Comparison of ENCODE assay signal across 12 cellular contexts in genomic region chr4:16270654-16271328, GRCh38. TPM values are rescaled to one million over a fixed set of nuclear protein-coding genes. Genes with fewer than 3 reads are reported as not detected.
DNase-seq lines count a peak whose midpoint lies in the region; ATAC-seq, FAIRE-seq and TF ChIP-seq lines count a peak whose summit lies in the region.
"Had no signal": no experiment of that assay in that cellular context is flagged by ENCODE, and none has a peak within 500 bp of the region (broad histone marks: within the 10 kb centered on the region; RNA-seq: fewer than 3 reads in every experiment).

No MANE protein-coding gene starts in this region.

- no peaks in the 10 kb centered on the region for H3K36me3 Mint-ChIP-seq in Caco-2 (ENCODE audit: insufficient read depth, unreplicated experiment)
- H3K36me3 Mint-ChIP-seq in activated CD4-positive, alpha-beta memory T cell treated with anti-CD3 and anti-CD28 coated beads, Interleukin-2, amount 10 ng/mL, durations not matched to agents 7 days and 5 days (ENCODE audit: low read depth), result no peaks in the 10 kb centered on the region

- no peaks in the 10 kb centered on the region for H3K9me3 Mint-ChIP-seq in Caco-2 (ENCODE audit: unreplicated experiment)
- no peaks in the 10 kb centered on the region for H3K9me3 Mint-ChIP-seq in activated CD4-positive, alpha-beta memory T cell treated with anti-CD3 and anti-CD28 coated beads, Interleukin-2, amount 10 ng/mL, durations not matched to agents 7 days and 5 days
- H3K9me3 Mint-ChIP-seq: activated naive CD8-positive, alpha-beta T cell treated with anti-CD3 and anti-CD28 coated beads, Interleukin-2, amount 50 U/mL, for 24 hours had no signal

- ATAC-seq in lung (ENCODE audit: insufficient read depth, low FRiP score) (peak; percentile 77), left colon (no peak)
- ATAC-seq: activated naive CD8-positive, alpha-beta T cell treated with anti-CD3 and anti-CD28 coated beads, Interleukin-2, amount 50 U/mL, for 24 hours had no signal

- H3K9me3 ChIP-seq in Caco-2, result no peaks in the 10 kb centered on the region
- H3K9me3 ChIP-seq in lung (ENCODE audit: control insufficient read depth in 2 of 2, insufficient read depth in 1 of 2, low read length in 1 of 2), result no peaks in the 10 kb centered on the region
- H3K9me3 ChIP-seq: ovary had no signal

- no peak overlapping the region for H3K27ac Mint-ChIP-seq in Caco-2 (ENCODE audit: unreplicated experiment)
- H3K27ac Mint-ChIP-seq in activated CD4-positive, alpha-beta memory T cell treated with anti-CD3 and anti-CD28 coated beads, Interleukin-2, amount 10 ng/mL, durations not matched to agents 7 days and 5 days, result no peak overlapping the region
- H3K27ac Mint-ChIP-seq: activated naive CD8-positive, alpha-beta T cell treated with anti-CD3 and anti-CD28 coated beads, Interleukin-2, amount 50 U/mL, for 24 hours had no signal

- H3K4me3 ChIP-seq in Caco-2 (ENCODE audit: low read depth, low read length) (no peak overlapping the region), astrocyte of the spinal cord (ENCODE audit: low read depth, low read length) (no peak overlapping the region), lung (no peak overlapping the region)
- H3K4me3 ChIP-seq: ovary had no signal

- H3K27me3 Mint-ChIP-seq in Caco-2 (ENCODE audit: insufficient read depth, unreplicated experiment), result no peaks in the 10 kb centered on the region
- H3K27me3 Mint-ChIP-seq in activated CD4-positive, alpha-beta memory T cell treated with anti-CD3 and anti-CD28 coated beads, Interleukin-2, amount 10 ng/mL, durations not matched to agents 7 days and 5 days, result peaks cover 13% of the 10 kb centered on the region
- H3K27me3 Mint-ChIP-seq: activated naive CD8-positive, alpha-beta T cell treated with anti-CD3 and anti-CD28 coated beads, Interleukin-2, amount 50 U/mL, for 24 hours had no signal

- peak; percentile 17 for TF ChIP-seq CTCF in Caco-2 (IDR thresholded peaks at IDR 0.05; ENCODE audit: insufficient read depth in 1 of 2, low read depth in 1 of 2, low read length in 1 of 2, severe bottlenecking in 1 of 2, unreplicated experiment in 1 of 2)
- peak; percentile 22 for TF ChIP-seq CTCF in astrocyte of the spinal cord (IDR thresholded peaks at IDR 0.05; ENCODE audit: low read depth, low read length)
- no peak for TF ChIP-seq CTCF in lung (IDR thresholded peaks at IDR 0.05; ENCODE audit: control extremely low read depth, extremely low read depth)
- TF ChIP-seq CTCF in GM13976 (IDR thresholded peaks at IDR 0.05; ENCODE audit: borderline replicate concordance, control extremely low read depth, extremely low read depth, insufficient read depth, missing control alignments), result no peak

- in situ Hi-C loops in astrocyte of the spinal cord (cut with HindIII; ENCODE audit: low sequenced_read_pairs), result no loop called here
- in situ Hi-C loops in GM13976 (cut with MboI; ENCODE audit: low sequenced_read_pairs, unreplicated experiment), result no loop called here

- 71 to 74% methylated on average over 5 of the region's 5 CpGs for WGBS in lung, 2 donors

- H3K4me1 ChIP-seq in Caco-2 (no peaks in the 10 kb centered on the region), lung (ENCODE audit: control insufficient read depth in 2 of 2, insufficient read depth in 2 of 2, low read length in 2 of 2) (no peaks in the 10 kb centered on the region)

- CTCF ChIA-PET in Caco-2 (lab: Charles Lee), result no interaction called here
- CTCF ChIA-PET in activated CD4-positive, alpha-beta memory T cell treated with anti-CD3 and anti-CD28 coated beads, Interleukin-2, amount 10 ng/mL, durations not matched to agents 7 days and 5 days (lab: Charles Lee), result interaction anchor here (0.5 kb wide), 1 partner anchor 245 kb away, joined by 3 read pairs; no protein-coding TSS in a partner anchor

- no peak overlapping the region for H3K4me3 Mint-ChIP-seq in Caco-2 (ENCODE audit: unreplicated experiment)
- no peak overlapping the region for H3K4me3 Mint-ChIP-seq in activated CD4-positive, alpha-beta memory T cell treated with anti-CD3 and anti-CD28 coated beads, Interleukin-2, amount 10 ng/mL, durations not matched to agents 7 days and 5 days
- H3K4me3 Mint-ChIP-seq: activated naive CD8-positive, alpha-beta T cell treated with anti-CD3 and anti-CD28 coated beads, Interleukin-2, amount 50 U/mL, for 24 hours had no signal

- no peaks in the 10 kb centered on the region for H3K4me1 Mint-ChIP-seq in Caco-2 (ENCODE audit: low read depth, unreplicated experiment)
- peaks cover 4% of the 10 kb centered on the region for H3K4me1 Mint-ChIP-seq in activated CD4-positive, alpha-beta memory T cell treated with anti-CD3 and anti-CD28 coated beads, Interleukin-2, amount 10 ng/mL, durations not matched to agents 7 days and 5 days

- H3K27me3 ChIP-seq in Caco-2 (replicated peaks; ENCODE audit: control insufficient read depth, insufficient read depth, low read length), result no peaks in the 10 kb centered on the region
- no peaks in the 10 kb centered on the region for H3K27me3 ChIP-seq in lung (ENCODE audit: control insufficient read depth, insufficient read depth)
- H3K27me3 ChIP-seq: ovary had no signal

- no peaks in the 10 kb centered on the region for H3K36me3 ChIP-seq in Caco-2 (ENCODE audit: control insufficient read depth, insufficient read depth, low read length)
- no peaks in the 10 kb centered on the region for H3K36me3 ChIP-seq in lung (ENCODE audit: control insufficient read depth in 2 of 2, insufficient read depth in 2 of 2, low read length in 2 of 2)
- H3K36me3 ChIP-seq: ovary had no signal

- no peak overlapping the region for H3K27ac ChIP-seq in lung (ENCODE audit: low read depth in 1 of 2, low read length in 1 of 2)
- H3K27ac ChIP-seq: ovary had no signal

- no peak for FAIRE-seq in RCC 7860 (lab: Jason Lieb, UNC)

- peak in 1 of 2 experiments; percentile 9 for DNase-seq in Caco-2
- DNase-seq in M059J (ENCODE audit: low read depth), result peak; percentile 8
- DNase-seq in astrocyte of the spinal cord (ENCODE audit: low read depth, low spot score), result no peak
- no peak for DNase-seq in lung (ENCODE audit: low spot score)
- no peak for DNase-seq in RCC 7860 (ENCODE audit: low spot score)
- DNase-seq in left colon, result no peak
- no peak for DNase-seq in activated CD4-positive, alpha-beta memory T cell treated with anti-CD3 and anti-CD28 coated beads, Interleukin-2, amount 10 ng/mL, durations not matched to agents 7 days and 5 days
- no peak for DNase-seq in GM13976 (ENCODE audit: low spot score)
- DNase-seq: activated CD4-positive, CD25-positive, alpha-beta regulatory T cell treated with anti-CD3 and anti-CD28 coated beads, Interleukin-2, amount 50 U/mL, for 72 hours; activated naive CD8-positive, alpha-beta T cell treated with anti-CD3 and anti-CD28 coated beads, Interleukin-2, amount 50 U/mL, for 24 hours; NCI-H2227 treated with DMSO at 0.1 percent for 48 hours; ovary had no signal

- BruUV-seq in Caco-2 (replicated peaks; lab: Mats Ljungman, UMichigan), result no TSS peak

- intact Hi-C loops in Caco-2 (cut with micrococcal nuclease; ENCODE audit: unreplicated experiment) (no loop called here), left colon (cut with DNase I, micrococcal nuclease) (no loop called here)

- POLR2A ChIA-PET in Caco-2 (lab: Charles Lee), result no interaction called here
- POLR2A ChIA-PET in activated CD4-positive, alpha-beta memory T cell treated with anti-CD3 and anti-CD28 coated beads, Interleukin-2, amount 10 ng/mL, durations not matched to agents 7 days and 5 days (lab: Charles Lee), result no interaction called here

RNA-seq across cellular contexts. Expression of gene TAPT1, which starts 44.5 kb away (rescaled TPM):
- total RNA-seq in Caco-2 (2022) (23.7 and 24.9 TPM in 2 replicates), lung (100 to 1,000 TPM in 1 of 2 donors, 10 to 100 TPM in 1; 39.1 to 102 TPM), left colon (10 to 100 TPM; 37.5 to 41.2 TPM)
- 17.1 and 18.5 TPM in 2 replicates for total RNA-seq in M059J (2014; rRNA removed; shearing (Covaris generic))
- polyA plus RNA-seq in lung, result 10 to 100 TPM; 13.8 to 21.3 TPM
- total RNA-seq in activated CD4-positive, alpha-beta memory T cell treated with anti-CD3 and anti-CD28 coated beads, Interleukin-2, amount 10 ng/mL, durations not matched to agents 7 days and 5 days, result 10 to 100 TPM; 44.2 to 52.6 TPM

Comparison
In these comparisons a context has a peak if more than half of its experiments do, and no peak if none do; other contexts are left out.
1. CTCF ChIP-seq: peak in Caco-2 (2 of 2) and astrocyte of the spinal cord (single experiment); none in lung (single experiment) and GM13976 (single experiment).